ENCODE assay signal across 1 cellular context in genomic region chr1:197995408-197996258, GRCh38.
TF ChIP-seq lines count a peak whose summit lies in the region.

No MANE protein-coding gene starts in this region.

TF ChIP-seq in K562, 482 proteins besides CTCF, POLR2A, EP300 and RAD21 (continued from another document and continues in another):
- TF ChIP-seq, protein P1, sequence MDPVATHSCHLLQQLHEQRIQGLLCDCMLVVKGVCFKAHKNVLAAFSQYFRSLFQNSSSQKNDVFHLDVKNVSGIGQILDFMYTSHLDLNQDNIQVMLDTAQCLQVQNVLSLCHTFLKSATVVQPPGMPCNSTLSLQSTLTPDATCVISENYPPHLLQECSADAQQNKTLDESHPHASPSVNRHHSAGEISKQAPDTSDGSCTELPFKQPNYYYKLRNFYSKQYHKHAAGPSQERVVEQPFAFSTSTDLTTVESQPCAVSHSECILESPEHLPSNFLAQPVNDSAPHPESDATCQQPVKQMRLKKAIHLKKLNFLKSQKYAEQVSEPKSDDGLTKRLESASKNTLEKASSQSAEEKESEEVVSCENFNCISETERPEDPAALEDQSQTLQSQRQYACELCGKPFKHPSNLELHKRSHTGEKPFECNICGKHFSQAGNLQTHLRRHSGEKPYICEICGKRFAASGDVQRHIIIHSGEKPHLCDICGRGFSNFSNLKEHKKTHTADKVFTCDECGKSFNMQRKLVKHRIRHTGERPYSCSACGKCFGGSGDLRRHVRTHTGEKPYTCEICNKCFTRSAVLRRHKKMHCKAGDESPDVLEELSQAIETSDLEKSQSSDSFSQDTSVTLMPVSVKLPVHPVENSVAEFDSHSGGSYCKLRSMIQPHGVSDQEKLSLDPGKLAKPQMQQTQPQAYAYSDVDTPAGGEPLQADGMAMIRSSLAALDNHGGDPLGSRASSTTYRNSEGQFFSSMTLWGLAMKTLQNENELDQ (CRISPR knock-in tag; IDR thresholded peaks at IDR 0.05; ENCODE audit: borderline replicate concordance) = no peak
- no peak for TF ChIP-seq CHAMP1 (IDR thresholded peaks at IDR 0.05)
- no peak for TF ChIP-seq PPARD (CRISPR knock-in tag; IDR thresholded peaks at IDR 0.05)
- TF ChIP-seq DNMT1 (IDR thresholded peaks at IDR 0.05) = no peak
- 0 out of 4 replicates have a peak, but pooled peaks of 1 of the 2 experiments have one; percentile 14 for TF ChIP-seq SIN3A (IDR thresholded peaks at IDR 0.05; ENCODE audit: borderline replicate concordance in 2 of 2, control insufficient read depth in 1 of 2, low read depth in 2 of 2, low read length in 2 of 2)
- no peak for TF ChIP-seq MTF1 (CRISPR knock-in tag; IDR thresholded peaks at IDR 0.05; ENCODE audit: borderline replicate concordance)
- TF ChIP-seq HNRNPLL (IDR thresholded peaks at IDR 0.05; ENCODE audit: low read depth, low read length, poor library complexity, severe bottlenecking) = no peak
- TF ChIP-seq TSHZ1 (CRISPR knock-in tag; IDR thresholded peaks at IDR 0.05) = no peak
- TF ChIP-seq, protein P2, sequence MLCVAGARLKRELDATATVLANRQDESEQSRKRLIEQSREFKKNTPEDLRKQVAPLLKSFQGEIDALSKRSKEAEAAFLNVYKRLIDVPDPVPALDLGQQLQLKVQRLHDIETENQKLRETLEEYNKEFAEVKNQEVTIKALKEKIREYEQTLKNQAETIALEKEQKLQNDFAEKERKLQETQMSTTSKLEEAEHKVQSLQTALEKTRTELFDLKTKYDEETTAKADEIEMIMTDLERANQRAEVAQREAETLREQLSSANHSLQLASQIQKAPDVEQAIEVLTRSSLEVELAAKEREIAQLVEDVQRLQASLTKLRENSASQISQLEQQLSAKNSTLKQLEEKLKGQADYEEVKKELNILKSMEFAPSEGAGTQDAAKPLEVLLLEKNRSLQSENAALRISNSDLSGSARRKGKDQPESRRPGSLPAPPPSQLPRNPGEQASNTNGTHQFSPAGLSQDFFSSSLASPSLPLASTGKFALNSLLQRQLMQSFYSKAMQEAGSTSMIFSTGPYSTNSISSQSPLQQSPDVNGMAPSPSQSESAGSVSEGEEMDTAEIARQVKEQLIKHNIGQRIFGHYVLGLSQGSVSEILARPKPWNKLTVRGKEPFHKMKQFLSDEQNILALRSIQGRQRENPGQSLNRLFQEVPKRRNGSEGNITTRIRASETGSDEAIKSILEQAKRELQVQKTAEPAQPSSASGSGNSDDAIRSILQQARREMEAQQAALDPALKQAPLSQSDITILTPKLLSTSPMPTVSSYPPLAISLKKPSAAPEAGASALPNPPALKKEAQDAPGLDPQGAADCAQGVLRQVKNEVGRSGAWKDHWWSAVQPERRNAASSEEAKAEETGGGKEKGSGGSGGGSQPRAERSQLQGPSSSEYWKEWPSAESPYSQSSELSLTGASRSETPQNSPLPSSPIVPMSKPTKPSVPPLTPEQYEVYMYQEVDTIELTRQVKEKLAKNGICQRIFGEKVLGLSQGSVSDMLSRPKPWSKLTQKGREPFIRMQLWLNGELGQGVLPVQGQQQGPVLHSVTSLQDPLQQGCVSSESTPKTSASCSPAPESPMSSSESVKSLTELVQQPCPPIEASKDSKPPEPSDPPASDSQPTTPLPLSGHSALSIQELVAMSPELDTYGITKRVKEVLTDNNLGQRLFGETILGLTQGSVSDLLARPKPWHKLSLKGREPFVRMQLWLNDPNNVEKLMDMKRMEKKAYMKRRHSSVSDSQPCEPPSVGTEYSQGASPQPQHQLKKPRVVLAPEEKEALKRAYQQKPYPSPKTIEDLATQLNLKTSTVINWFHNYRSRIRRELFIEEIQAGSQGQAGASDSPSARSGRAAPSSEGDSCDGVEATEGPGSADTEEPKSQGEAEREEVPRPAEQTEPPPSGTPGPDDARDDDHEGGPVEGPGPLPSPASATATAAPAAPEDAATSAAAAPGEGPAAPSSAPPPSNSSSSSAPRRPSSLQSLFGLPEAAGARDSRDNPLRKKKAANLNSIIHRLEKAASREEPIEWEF (CRISPR knock-in tag; IDR thresholded peaks at IDR 0.05) = no peak
- no peak for TF ChIP-seq SMARCC2 (IDR thresholded peaks at IDR 0.05; ENCODE audit: low read depth)
- TF ChIP-seq NR0B1 (IDR thresholded peaks at IDR 0.05; ENCODE audit: partially characterized antibody) = no peak
- no peak for TF ChIP-seq ZNF3 (CRISPR knock-in tag; IDR thresholded peaks at IDR 0.05)
- no peak for TF ChIP-seq ZNF589 (CRISPR knock-in tag; IDR thresholded peaks at IDR 0.05; ENCODE audit: low read depth)
- no peak for TF ChIP-seq MCM7 (IDR thresholded peaks at IDR 0.05)
- no peak for TF ChIP-seq TGIF2 (CRISPR knock-in tag; IDR thresholded peaks at IDR 0.05)
- TF ChIP-seq VEZF1 (CRISPR knock-in tag; IDR thresholded peaks at IDR 0.05) = peak; percentile 44; the same call in 1 of the 2 replicates
- peak in 1 of 2 experiments; percentile 54 for TF ChIP-seq AFF1 (IDR thresholded peaks at IDR 0.05; ENCODE audit: low read depth in 1 of 2, partially characterized antibody in 2 of 2)
- no peak for TF ChIP-seq ZNF253 (CRISPR knock-in tag; conservative IDR thresholded peaks at IDR 0.05)
- TF ChIP-seq NONO (IDR thresholded peaks at IDR 0.05; ENCODE audit: low read depth in 2 of 2, low read length in 1 of 2) = peak in 1 of 2 experiments; percentile 84; a peak in 2 of 4 replicates
- TF ChIP-seq ZNF354B (CRISPR knock-in tag; IDR thresholded peaks at IDR 0.05) = no peak
- TF ChIP-seq, protein P3, sequence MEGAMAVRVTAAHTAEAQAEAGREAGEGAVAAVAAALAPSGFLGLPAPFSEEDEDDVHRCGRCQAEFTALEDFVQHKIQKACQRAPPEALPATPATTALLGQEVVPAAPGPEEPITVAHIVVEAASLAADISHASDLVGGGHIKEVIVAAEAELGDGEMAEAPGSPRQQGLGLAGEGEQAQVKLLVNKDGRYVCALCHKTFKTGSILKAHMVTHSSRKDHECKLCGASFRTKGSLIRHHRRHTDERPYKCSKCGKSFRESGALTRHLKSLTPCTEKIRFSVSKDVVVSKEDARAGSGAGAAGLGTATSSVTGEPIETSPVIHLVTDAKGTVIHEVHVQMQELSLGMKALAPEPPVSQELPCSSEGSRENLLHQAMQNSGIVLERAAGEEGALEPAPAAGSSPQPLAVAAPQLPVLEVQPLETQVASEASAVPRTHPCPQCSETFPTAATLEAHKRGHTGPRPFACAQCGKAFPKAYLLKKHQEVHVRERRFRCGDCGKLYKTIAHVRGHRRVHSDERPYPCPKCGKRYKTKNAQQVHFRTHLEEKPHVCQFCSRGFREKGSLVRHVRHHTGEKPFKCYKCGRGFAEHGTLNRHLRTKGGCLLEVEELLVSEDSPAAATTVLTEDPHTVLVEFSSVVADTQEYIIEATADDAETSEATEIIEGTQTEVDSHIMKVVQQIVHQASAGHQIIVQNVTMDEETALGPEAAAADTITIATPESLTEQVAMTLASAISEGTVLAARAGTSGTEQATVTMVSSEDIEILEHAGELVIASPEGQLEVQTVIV (CRISPR knock-in tag; IDR thresholded peaks at IDR 0.05; ENCODE audit: borderline replicate concordance) = no peak
- TF ChIP-seq PHB2 (IDR thresholded peaks at IDR 0.05; ENCODE audit: low read depth) = no peak
- no peak for TF ChIP-seq HDAC6 (IDR thresholded peaks at IDR 0.05; ENCODE audit: low read depth, low read length)
- TF ChIP-seq ZNF561 (CRISPR knock-in tag; conservative IDR thresholded peaks at IDR 0.05) = 0 out of 2 replicates have a peak, but pooled peaks have one; percentile 27
- 0 out of 2 replicates have a peak, but pooled peaks have one; percentile 30 for TF ChIP-seq BRD4 (IDR thresholded peaks at IDR 0.05)
- no peak; the same call in 1 of the 2 replicates for TF ChIP-seq ETV1 (tag; conservative IDR thresholded peaks at IDR 0.05; ENCODE audit: low read depth)
- 0 out of 2 replicates have a peak, but pooled peaks have one; percentile 25 for TF ChIP-seq SMAD4 (CRISPR knock-in tag; conservative IDR thresholded peaks at IDR 0.05)
- no peak for TF ChIP-seq IFI16 (CRISPR knock-in tag; IDR thresholded peaks at IDR 0.05)
- TF ChIP-seq JUN (IDR thresholded peaks at IDR 0.05; ENCODE audit: borderline replicate concordance, low read depth, low read length) = no peak
- TF ChIP-seq JUN (CRISPR knock-in tag; IDR thresholded peaks at IDR 0.05; ENCODE audit: borderline replicate concordance) = no peak
- no peak for TF ChIP-seq GATA2 (CRISPR knock-in tag; IDR thresholded peaks at IDR 0.05)
